9 cellular contexts compared by ENCODE assay signal in genomic region chr5:140569197-140569596, GRCh38. TPM values are rescaled to one million over a fixed set of nuclear protein-coding genes. Genes with fewer than 3 reads are reported as not detected.
DNase-seq lines count a peak whose midpoint lies in the region; ATAC-seq and TF ChIP-seq lines count a peak whose summit lies in the region.
"Had no signal": no experiment of that assay in that cellular context is flagged by ENCODE, and none has a peak within 500 bp of the region (broad histone marks: within the 10 kb centered on the region; RNA-seq: fewer than 3 reads in every experiment).

No MANE protein-coding gene starts in this region.

- H3K27me3 Mint-ChIP-seq in Caco-2 (ENCODE audit: insufficient read depth, unreplicated experiment): no peaks in the 10 kb centered on the region

- BruUV-seq in Caco-2 (replicated peaks; lab: Mats Ljungman, UMichigan): no TSS peak

- in situ Hi-C loops in brain microvascular endothelial cell (cut with HindIII; ENCODE audit: low pct_ligation_motif_present, low sequenced_read_pairs): no loop called here

- CTCF ChIA-PET in Caco-2 (lab: Charles Lee): no interaction called here

- intact Hi-C loops in Caco-2 (cut with micrococcal nuclease; ENCODE audit: unreplicated experiment): no loop called here

- H3K9ac ChIP-seq in duodenal mucosa (ENCODE audit: low read depth in 1 of 2, low read length in 2 of 2): peak overlapping the region in 1 of 2 donors; percentile 41

- H3K9me3 ChIP-seq in duodenal mucosa (ENCODE audit: control insufficient read depth in 1 of 2, low read length in 2 of 2): no peaks in the 10 kb centered on the region
- H3K9me3 ChIP-seq in Caco-2: no peaks in the 10 kb centered on the region

- H3K36me3 Mint-ChIP-seq in Caco-2 (ENCODE audit: insufficient read depth, unreplicated experiment): peaks cover 45% of the 10 kb centered on the region

- H3K27ac ChIP-seq in duodenal mucosa (ENCODE audit: low read depth, low read length): no peak overlapping the region
- H3K27ac ChIP-seq in brain microvascular endothelial cell: no peak overlapping the region

- H3K4me1 Mint-ChIP-seq in Caco-2 (ENCODE audit: low read depth, unreplicated experiment): peaks cover 18% of the 10 kb centered on the region

- H3K36me3 ChIP-seq in duodenal mucosa (ENCODE audit: control insufficient read depth in 1 of 2, insufficient read depth in 2 of 2, low read length in 2 of 2) (peaks cover 9 to 29% of the 10 kb centered on the region in 2 donors), brain microvascular endothelial cell (replicated peaks) (peaks cover 7% of the 10 kb centered on the region), Caco-2 (ENCODE audit: control insufficient read depth, insufficient read depth, low read length) (no peaks in the 10 kb centered on the region)

- no peaks in the 10 kb centered on the region for H3K9me3 Mint-ChIP-seq in Caco-2 (ENCODE audit: unreplicated experiment)

- ATAC-seq in GM18907 (IDR thresholded peaks at IDR 0.05; ENCODE audit: unreplicated experiment): peak; percentile 33
- peak; percentile 29 for ATAC-seq in HG03342 (IDR thresholded peaks at IDR 0.05; ENCODE audit: unreplicated experiment)

- no peaks in the 10 kb centered on the region for H3K27me3 ChIP-seq in duodenal mucosa (ENCODE audit: control insufficient read depth in 1 of 2, insufficient read depth in 2 of 2, low read length in 2 of 2)
- no peaks in the 10 kb centered on the region for H3K27me3 ChIP-seq in brain microvascular endothelial cell (replicated peaks)
- no peaks in the 10 kb centered on the region for H3K27me3 ChIP-seq in Caco-2 (replicated peaks; ENCODE audit: control insufficient read depth, insufficient read depth, low read length)

- H3K4me3 ChIP-seq in duodenal mucosa (ENCODE audit: low read depth in 1 of 2, low read length in 2 of 2) (peak overlapping the region; percentile 8), brain microvascular endothelial cell (ENCODE audit: low read depth, low read length) (no peak overlapping the region), Caco-2 (ENCODE audit: low read depth, low read length) (no peak overlapping the region)

- POLR2A ChIA-PET in Caco-2 (lab: Charles Lee): no interaction called here

- H3K27ac Mint-ChIP-seq in Caco-2 (ENCODE audit: unreplicated experiment): no peak overlapping the region

- TF ChIP-seq CTCF in brain microvascular endothelial cell (IDR thresholded peaks at IDR 0.05; ENCODE audit: low read depth, low read length, missing control alignments): no peak
- TF ChIP-seq CTCF in Caco-2 (IDR thresholded peaks at IDR 0.05; ENCODE audit: insufficient read depth in 1 of 2, low read depth in 1 of 2, low read length in 1 of 2, severe bottlenecking in 1 of 2, unreplicated experiment in 1 of 2): no peak

- H3K4me1 ChIP-seq in duodenal mucosa (ENCODE audit: control insufficient read depth in 1 of 2, insufficient read depth in 2 of 2, low read length in 2 of 2): peaks cover 39 to 50% of the 10 kb centered on the region in 2 donors
- H3K4me1 ChIP-seq in Caco-2: no peaks in the 10 kb centered on the region; the same call in 1 of the 2 replicates

- peak; percentile 20 for DNase-seq in stimulated activated CD8-positive, alpha-beta memory T cell treated with anti-CD3 and anti-CD28 coated beads, Interleukin-4, amount 100 ng/mL, for 48 hours
- DNase-seq in brain microvascular endothelial cell (no peak), hypothalamus (lab: John Stamatoyannopoulos, UW) (no peak), Caco-2 (no peak)
- DNase-seq: NCI-H2029 had no signal

- no peak overlapping the region for H3K4me3 Mint-ChIP-seq in Caco-2 (ENCODE audit: unreplicated experiment)

RNA-seq across cellular contexts. Expression of gene SLC35A4, which starts 4.6 kb away (rescaled TPM):
- 79.5 and 91.3 TPM in 2 replicates for total RNA-seq in Caco-2 (2022)

RNA-seq across cellular contexts. Expression of gene APBB3, which starts 4.8 kb away (rescaled TPM):
- total RNA-seq in Caco-2 (2022): 23.4 and 25.1 TPM in 2 replicates

RNA-seq across cellular contexts. Expression of gene SRA1, which starts 11.9 kb away (rescaled TPM):
- total RNA-seq in Caco-2 (2022): 44.0 and 50.3 TPM in 2 replicates

RNA-seq across cellular contexts. Expression of gene EIF4EBP3, which starts 21.7 kb away (rescaled TPM):
- total RNA-seq in Caco-2 (2022): 7.6 and 8.0 TPM in 2 replicates
- total RNA-seq: cerebellum had no signal

Comparison
In these comparisons a context has a peak if more than half of its experiments do, and no peak if none do; other contexts are left out.
1. H3K4me3 ChIP-seq: peak in duodenal mucosa (2 of 2); none in brain microvascular endothelial cell (single experiment) and Caco-2 (single experiment).